ENCODE assay signal across 11 cellular contexts in the genomic region with DNA sequence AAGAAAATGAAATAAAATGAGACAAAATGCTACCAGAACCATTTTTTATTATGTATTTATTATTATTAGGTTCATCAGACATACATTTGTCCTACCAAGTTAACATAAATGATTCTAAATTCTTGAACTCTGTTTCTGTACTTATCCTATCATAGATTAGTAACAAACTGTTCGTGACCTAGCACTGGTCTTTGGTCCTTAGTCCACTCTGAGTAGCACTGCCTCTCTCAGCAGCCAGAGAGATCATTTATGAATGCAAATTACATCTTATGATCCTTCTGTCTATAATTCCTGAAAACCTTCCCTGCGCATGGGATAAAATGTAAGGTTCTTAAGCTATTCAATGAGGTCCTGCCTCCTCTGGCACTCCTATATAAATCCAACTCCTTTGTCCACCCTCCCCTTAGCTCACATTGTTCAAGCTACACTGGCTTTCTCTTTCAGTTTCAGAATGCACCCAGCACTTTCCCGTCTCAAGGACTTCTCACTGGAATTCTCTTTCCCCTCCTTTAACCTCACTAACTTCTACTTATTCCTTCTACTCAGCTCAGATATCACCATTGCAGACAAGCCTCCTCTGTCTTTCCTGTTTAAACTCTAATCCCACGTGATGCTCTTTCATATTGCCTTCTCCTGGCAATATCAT. TPM values are rescaled to one million over a fixed set of nuclear protein-coding genes. Genes with fewer than 3 reads are reported as not detected.
DNase-seq lines count a peak whose midpoint lies in the region; ATAC-seq and TF ChIP-seq lines count a peak whose summit lies in the region.
"Had no signal": no experiment of that assay in that cellular context is flagged by ENCODE, and none has a peak within 500 bp of the region (broad histone marks: within the 10 kb centered on the region; RNA-seq: fewer than 3 reads in every experiment).

No MANE protein-coding gene starts in this region.

- H3K36me3 Mint-ChIP-seq in glutamatergic neuron (ENCODE audit: unreplicated experiment): no peaks in the 10 kb centered on the region
- H3K36me3 Mint-ChIP-seq in activated CD8-positive, alpha-beta T cell treated with anti-CD3 and anti-CD28 coated beads for 36 hours (ENCODE audit: low read depth): no peaks in the 10 kb centered on the region

- no peak overlapping the region for H3K27ac Mint-ChIP-seq in glutamatergic neuron (ENCODE audit: unreplicated experiment)
- H3K27ac Mint-ChIP-seq in activated CD8-positive, alpha-beta T cell treated with anti-CD3 and anti-CD28 coated beads for 36 hours: no peak overlapping the region

- no peaks in the 10 kb centered on the region for H3K27me3 ChIP-seq in Loucy (ENCODE audit: insufficient read depth, low read length, poor library complexity, severe bottlenecking)

- DNase-seq in fibroblast of peridontal ligament (ENCODE audit: extremely low read depth) (peak; percentile 49), superior temporal gyrus (ENCODE audit: extremely low spot score) (peak; percentile 35), MV-4-11 (lab: John Stamatoyannopoulos, UW) (no peak), glutamatergic neuron (no peak)
- DNase-seq in activated CD8-positive, alpha-beta T cell treated with anti-CD3 and anti-CD28 coated beads for 36 hours: no peak
- DNase-seq: activated CD4-positive, alpha-beta T cell treated with anti-CD3 and anti-CD28 coated beads for 1 hour; anterior cingulate cortex; stimulated activated naive CD4-positive, alpha-beta T cell had no signal

- H4K20me1 ChIP-seq in Loucy (ENCODE audit: insufficient read depth, low read length, poor library complexity, severe bottlenecking): no peaks in the 10 kb centered on the region

- H3K4me3 Mint-ChIP-seq in glutamatergic neuron (ENCODE audit: unreplicated experiment): no peak overlapping the region
- H3K4me3 Mint-ChIP-seq in activated CD8-positive, alpha-beta T cell treated with anti-CD3 and anti-CD28 coated beads for 36 hours: no peak overlapping the region

- no peaks in the 10 kb centered on the region for H3K27me3 Mint-ChIP-seq in glutamatergic neuron (ENCODE audit: unreplicated experiment)
- H3K27me3 Mint-ChIP-seq in activated CD8-positive, alpha-beta T cell treated with anti-CD3 and anti-CD28 coated beads for 36 hours: no peaks in the 10 kb centered on the region

- no peaks in the 10 kb centered on the region for H3K4me1 Mint-ChIP-seq in glutamatergic neuron (ENCODE audit: low read depth, unreplicated experiment)
- H3K4me1 Mint-ChIP-seq in activated CD8-positive, alpha-beta T cell treated with anti-CD3 and anti-CD28 coated beads for 36 hours (ENCODE audit: low read depth): no peaks in the 10 kb centered on the region

- H2AFZ ChIP-seq in Loucy (ENCODE audit: low read length): peak overlapping the region; percentile 74

- CTCF ChIA-PET in activated CD8-positive, alpha-beta T cell treated with anti-CD3 and anti-CD28 coated beads for 36 hours (lab: Charles Lee): no interaction called here

- intact Hi-C loops in activated CD8-positive, alpha-beta T cell treated with anti-CD3 and anti-CD28 coated beads for 36 hours (cut with micrococcal nuclease): no loop called here

- TF ChIP-seq CTCF in Loucy (conservative IDR thresholded peaks at IDR 0.05; ENCODE audit: low read length) (no peak), glutamatergic neuron (IDR thresholded peaks at IDR 0.05; ENCODE audit: partially characterized antibody, unreplicated experiment) (no peak)
- TF ChIP-seq CTCF in activated CD8-positive, alpha-beta T cell treated with anti-CD3 and anti-CD28 coated beads for 36 hours (IDR thresholded peaks at IDR 0.05): no peak

- peak overlapping the region; percentile 60 for H3K4me2 ChIP-seq in Loucy (ENCODE audit: low read depth, low read length, poor library complexity, severe bottlenecking)

- H3K9ac ChIP-seq in Loucy (ENCODE audit: low read depth, low read length, poor library complexity, severe bottlenecking): peak overlapping the region; percentile 52

- H3K9me3 ChIP-seq in Loucy (ENCODE audit: insufficient read depth, low read depth, low read length): no peaks in the 10 kb centered on the region

- peaks cover 36% of the 10 kb centered on the region for H3K4me1 ChIP-seq in Loucy (ENCODE audit: insufficient read depth, low read length, poor library complexity, severe bottlenecking)

- peak overlapping the region; percentile 38 for H3K4me3 ChIP-seq in Loucy (ENCODE audit: low read length, poor library complexity, severe bottlenecking)

- no peaks in the 10 kb centered on the region for H3K9me3 Mint-ChIP-seq in glutamatergic neuron (ENCODE audit: unreplicated experiment)
- H3K9me3 Mint-ChIP-seq in activated CD8-positive, alpha-beta T cell treated with anti-CD3 and anti-CD28 coated beads for 36 hours: no peaks in the 10 kb centered on the region

- POLR2A ChIA-PET in activated CD8-positive, alpha-beta T cell treated with anti-CD3 and anti-CD28 coated beads for 36 hours (lab: Charles Lee): no interaction called here

- ATAC-seq in GM19351 (IDR thresholded peaks at IDR 0.05; ENCODE audit: unreplicated experiment) (peak; percentile 74), HG03439 (IDR thresholded peaks at IDR 0.05; ENCODE audit: unreplicated experiment) (no peak)
- no peak for ATAC-seq in activated CD8-positive, alpha-beta T cell treated with anti-CD3 and anti-CD28 coated beads for 36 hours

- no peaks in the 10 kb centered on the region for H3K9me2 ChIP-seq in Loucy (replicated peaks; ENCODE audit: low read depth, low read length)

- H3K36me3 ChIP-seq in Loucy (ENCODE audit: insufficient read depth, low read length): no peaks in the 10 kb centered on the region; the same call in 1 of the 2 replicates

- H3K79me2 ChIP-seq in Loucy (ENCODE audit: insufficient read depth, low read length): no peaks in the 10 kb centered on the region

- no peaks in the 10 kb centered on the region for H3F3A ChIP-seq in Loucy (ENCODE audit: low read depth)

RNA-seq across cellular contexts. Expression of gene PDZRN4, which starts 17.1 kb away (rescaled TPM):
- total RNA-seq in glutamatergic neuron (ENCODE audit: unreplicated experiment): 1.5 TPM
- not detected for total RNA-seq in activated CD8-positive, alpha-beta T cell treated with anti-CD3 and anti-CD28 coated beads for 36 hours

Comparison
In these comparisons a context has a peak if more than half of its experiments do, and no peak if none do; other contexts are left out.
1. DNase-seq: peak in fibroblast of peridontal ligament (single experiment) and superior temporal gyrus (single experiment); none in MV-4-11 (single experiment), glutamatergic neuron (single experiment) and activated CD8-positive, alpha-beta T cell treated with anti-CD3 and anti-CD28 coated beads for 36 hours (single experiment).